ENCODE assay signal across 8 cellular contexts in genomic region chr19:49502866-49503581, GRCh38. TPM values are rescaled to one million over a fixed set of nuclear protein-coding genes. Genes with fewer than 3 reads are reported as not detected.
DNase-seq lines count a peak whose midpoint lies in the region; ATAC-seq, FAIRE-seq and TF ChIP-seq lines count a peak whose summit lies in the region.

No MANE protein-coding gene starts in this region.

- H3K27me3 ChIP-seq in DND-41 (ENCODE audit: insufficient read depth, low read length, poor library complexity) = no peaks in the 10 kb centered on the region
- no peaks in the 10 kb centered on the region for H3K27me3 ChIP-seq in astrocyte (ENCODE audit: insufficient read depth, low read length)

- FAIRE-seq in astrocyte (lab: Jason Lieb, UNC) = no peak

- H3K9me3 ChIP-seq in DND-41 (ENCODE audit: insufficient read depth, low read length, severe bottlenecking) = no peaks in the 10 kb centered on the region
- no peaks in the 10 kb centered on the region for H3K9me3 ChIP-seq in astrocyte (ENCODE audit: insufficient read depth, low read depth, low read length)

- H3K4me2 ChIP-seq in DND-41 (ENCODE audit: insufficient read depth, low read length) = no peak overlapping the region
- no peak overlapping the region for H3K4me2 ChIP-seq in astrocyte (ENCODE audit: low read length)

- H3K9ac ChIP-seq in DND-41 (ENCODE audit: low read depth, low read length) (no peak overlapping the region), astrocyte (ENCODE audit: low read length) (no peak overlapping the region)

- TF ChIP-seq CTCF in DND-41 (IDR thresholded peaks at IDR 0.05; ENCODE audit: borderline replicate concordance, extremely low read depth, low read length, poor library complexity, severe bottlenecking) (peak; percentile 53), astrocyte (IDR thresholded peaks at IDR 0.05; ENCODE audit: insufficient read depth, low read depth, low read length) (peak; percentile 46)

- no peak overlapping the region for H2AFZ ChIP-seq in DND-41 (ENCODE audit: low read depth, low read length)
- no peak overlapping the region for H2AFZ ChIP-seq in astrocyte (ENCODE audit: low read depth, low read length)

- H3K4me3 ChIP-seq in DND-41 (ENCODE audit: low read depth in 1 of 2, low read length in 2 of 2) (no peak overlapping the region), astrocyte (ENCODE audit: insufficient read depth, low read depth, low read length) (no peak overlapping the region)

- ATAC-seq in DND-41 (ENCODE audit: insufficient read depth, low read depth) (no peak), GM21447 (IDR thresholded peaks at IDR 0.05; ENCODE audit: unreplicated experiment) (no peak)
- ATAC-seq in stimulated activated effector memory CD8-positive, alpha-beta T cell treated with anti-CD3 and anti-CD28 coated beads, Interleukin-12 subunit alpha, Interleukin-12 subunit beta, amount 100 ng/mL, for 72 hours = peak; percentile 38

- H3K36me3 Mint-ChIP-seq in astrocyte (ENCODE audit: low read depth, unreplicated experiment) = peaks cover 5% of the 10 kb centered on the region
- H3K36me3 Mint-ChIP-seq in stimulated activated effector memory CD8-positive, alpha-beta T cell treated with anti-CD3 and anti-CD28 coated beads, Interleukin-12 subunit alpha, Interleukin-12 subunit beta, amount 100 ng/mL, for 72 hours = peaks cover 31% of the 10 kb centered on the region

- H3K36me3 ChIP-seq in DND-41 (ENCODE audit: insufficient read depth, low read length) = peaks cover 22% of the 10 kb centered on the region
- H3K36me3 ChIP-seq in astrocyte (ENCODE audit: insufficient read depth, low read length) = peaks cover 9% of the 10 kb centered on the region

- H3K4me3 Mint-ChIP-seq in astrocyte (ENCODE audit: unreplicated experiment) = no peak overlapping the region
- no peak overlapping the region for H3K4me3 Mint-ChIP-seq in stimulated activated effector memory CD8-positive, alpha-beta T cell treated with anti-CD3 and anti-CD28 coated beads, Interleukin-12 subunit alpha, Interleukin-12 subunit beta, amount 100 ng/mL, for 72 hours

- no peak overlapping the region for H3K27ac Mint-ChIP-seq in astrocyte (ENCODE audit: unreplicated experiment)
- peak overlapping the region; percentile 99 for H3K27ac Mint-ChIP-seq in stimulated activated effector memory CD8-positive, alpha-beta T cell treated with anti-CD3 and anti-CD28 coated beads, Interleukin-12 subunit alpha, Interleukin-12 subunit beta, amount 100 ng/mL, for 72 hours

- peaks cover 34% of the 10 kb centered on the region for H3K4me1 ChIP-seq in DND-41 (ENCODE audit: insufficient read depth, low read length)
- H3K4me1 ChIP-seq in astrocyte (ENCODE audit: insufficient read depth, low read length) = peaks cover 13% of the 10 kb centered on the region

- no peak overlapping the region for H3K27ac ChIP-seq in DND-41 (ENCODE audit: low read length)
- no peak overlapping the region for H3K27ac ChIP-seq in astrocyte (ENCODE audit: low read depth, low read length)

- H3K79me2 ChIP-seq in DND-41 (ENCODE audit: insufficient read depth, low read length) = peaks cover 8% of the 10 kb centered on the region
- H3K79me2 ChIP-seq in astrocyte (ENCODE audit: insufficient read depth, low read length) = peaks cover 12% of the 10 kb centered on the region

- peaks cover 23% of the 10 kb centered on the region for H4K20me1 ChIP-seq in DND-41 (ENCODE audit: insufficient read depth, low read length)
- H4K20me1 ChIP-seq in astrocyte (ENCODE audit: insufficient read depth, low read length) = peaks cover 24% of the 10 kb centered on the region

- H3K4me1 Mint-ChIP-seq in astrocyte (ENCODE audit: low read depth, unreplicated experiment) = peaks cover 14% of the 10 kb centered on the region
- peaks cover 44% of the 10 kb centered on the region for H3K4me1 Mint-ChIP-seq in stimulated activated effector memory CD8-positive, alpha-beta T cell treated with anti-CD3 and anti-CD28 coated beads, Interleukin-12 subunit alpha, Interleukin-12 subunit beta, amount 100 ng/mL, for 72 hours

- no peak for DNase-seq in DND-41
- peak; percentile 73 for DNase-seq in M059J (ENCODE audit: low read depth)
- peak; percentile 51 for DNase-seq in RPMI8226
- DNase-seq in astrocyte (ENCODE audit: low read depth) = peak; percentile 44
- DNase-seq in iris pigment epithelial cell (ENCODE audit: low read depth) = peak; percentile 88
- no peak for DNase-seq in stimulated activated effector memory CD8-positive, alpha-beta T cell treated with anti-CD3 and anti-CD28 coated beads, Interleukin-12 subunit alpha, Interleukin-12 subunit beta, amount 100 ng/mL, for 72 hours (ENCODE audit: low spot score in 2 of 2)
- no peak for DNase-seq in T-helper 9 cell

- H3K27me3 Mint-ChIP-seq in astrocyte (ENCODE audit: low read depth, unreplicated experiment) = no peaks in the 10 kb centered on the region

- H3K9me3 Mint-ChIP-seq in astrocyte (ENCODE audit: unreplicated experiment) = no peaks in the 10 kb centered on the region
- no peaks in the 10 kb centered on the region for H3K9me3 Mint-ChIP-seq in stimulated activated effector memory CD8-positive, alpha-beta T cell treated with anti-CD3 and anti-CD28 coated beads, Interleukin-12 subunit alpha, Interleukin-12 subunit beta, amount 100 ng/mL, for 72 hours

RNA-seq across cellular contexts. Expression of gene RPS11, which starts 6.8 kb away (rescaled TPM):
- 2,832 and 3,734 TPM in 2 replicates for total RNA-seq in M059J (2014; rRNA removed; shearing (Covaris generic))
- 1,263 and 1,399 TPM in 2 replicates for total RNA-seq in astrocyte

RNA-seq across cellular contexts. Expression of gene FCGRT, which starts 9.4 kb away (rescaled TPM):
- 40.3 and 44.5 TPM in 2 replicates for total RNA-seq in M059J (2014; rRNA removed; shearing (Covaris generic))
- 32.2 and 40.6 TPM in 2 replicates for total RNA-seq in astrocyte

RNA-seq across cellular contexts. Expression of gene RPL13A, which starts 15.6 kb away (rescaled TPM):
- 1,082 and 1,258 TPM in 2 replicates for total RNA-seq in M059J (2014; rRNA removed; shearing (Covaris generic))
- 2,066 and 2,119 TPM in 2 replicates for total RNA-seq in astrocyte

RNA-seq across cellular contexts. Expression of gene RCN3, which starts 24.8 kb away (rescaled TPM):
- total RNA-seq in M059J (2014; rRNA removed; shearing (Covaris generic)) = 36.5 and 52.5 TPM in 2 replicates
- total RNA-seq in astrocyte = 20.2 and 27.5 TPM in 2 replicates

RNA-seq across cellular contexts. Expression of gene FLT3LG, which starts 29.0 kb away (rescaled TPM):
- 5.2 and 17.6 TPM in 2 replicates for total RNA-seq in M059J (2014; rRNA removed; shearing (Covaris generic))
- total RNA-seq in astrocyte = 0.38 TPM in 1 of 2 replicates, not detected in the other

Comparison
In these comparisons a context has a peak if more than half of its experiments do, and no peak if none do; other contexts are left out.
1. DNase-seq: peak in M059J (single experiment), RPMI8226 (single experiment), astrocyte (single experiment) and iris pigment epithelial cell (single experiment); none in DND-41 (single experiment), stimulated activated effector memory CD8-positive, alpha-beta T cell treated with anti-CD3 and anti-CD28 coated beads, Interleukin-12 subunit alpha, Interleukin-12 subunit beta, amount 100 ng/mL, for 72 hours (0 of 2) and T-helper 9 cell (single experiment).